10 cellular contexts compared by ENCODE assay signal in genomic region chr2:145827235-145827634, GRCh38.
"Had no signal": no experiment of that assay in that cellular context is flagged by ENCODE, and none has a peak within 500 bp of the region (broad histone marks: within the 10 kb centered on the region; RNA-seq: fewer than 3 reads in every experiment).

No MANE protein-coding gene starts in this region.

- H3K4me3 ChIP-seq: GM23338, K562 had no signal

- FAIRE-seq: H1, H54, K562 had no signal

- H2AFZ ChIP-seq: GM23338 had no signal

- DNase-seq: H9, HCEC 1CT, HFFc6, IMR-90, KG1 had no signal

- ATAC-seq: GM23338, K562 had no signal

- H3K4me2 ChIP-seq: GM23338 had no signal

- H3K27ac ChIP-seq: HL-60 had no signal
